8 cellular contexts compared by ENCODE assay signal in genomic region chr17:60678118-60678444, GRCh38. TPM values are rescaled to one million over a fixed set of nuclear protein-coding genes. Genes with fewer than 3 reads are reported as not detected.
DNase-seq lines count a peak whose midpoint lies in the region; ATAC-seq, FAIRE-seq and TF ChIP-seq lines count a peak whose summit lies in the region.

No MANE protein-coding gene starts in this region.

- FAIRE-seq in H54 (lab: Jason Lieb, UNC), result no peak

- H3K9me3 ChIP-seq in SU-DHL-6 (ENCODE audit: insufficient read depth, low read length) (0 out of 2 replicates have a peak, but pooled peaks cover 4% of the 10 kb centered on the region), skeletal muscle satellite cell (replicated peaks; ENCODE audit: low read length) (no peaks in the 10 kb centered on the region)

- TF ChIP-seq CTCF in SU-DHL-6 (IDR thresholded peaks at IDR 0.05; ENCODE audit: insufficient read depth, low read length, poor library complexity, severe bottlenecking) (no peak), fibroblast of villous mesenchyme (IDR thresholded peaks at IDR 0.05; ENCODE audit: insufficient read depth, low read depth, low read length) (no peak)

- no peaks in the 10 kb centered on the region for H3K9me2 ChIP-seq in SU-DHL-6 (replicated peaks; ENCODE audit: insufficient read depth, low read length)

- H3K4me2 ChIP-seq in SU-DHL-6 (ENCODE audit: low read depth, low read length, poor library complexity, severe bottlenecking) (peak overlapping the region; percentile 78), skeletal muscle satellite cell (ENCODE audit: low read length) (peak overlapping the region; percentile 85)

- peak overlapping the region; percentile 73 for H3K4me3 ChIP-seq in SU-DHL-6 (ENCODE audit: insufficient read depth, low read length, poor library complexity, severe bottlenecking)
- peak overlapping the region; percentile 73 for H3K4me3 ChIP-seq in fibroblast of villous mesenchyme (ENCODE audit: low read depth, low read length)
- peak overlapping the region; percentile 83 for H3K4me3 ChIP-seq in skeletal muscle satellite cell (ENCODE audit: low read length)

- H3K27ac ChIP-seq in SU-DHL-6 (ENCODE audit: low read depth, low read length), result no peak overlapping the region

- no peak for ATAC-seq in GM19455 (IDR thresholded peaks at IDR 0.05; ENCODE audit: unreplicated experiment)

- DNase-seq in H54 (ENCODE audit: insufficient read length, low spot score) (peak; percentile 36), fibroblast of villous mesenchyme (ENCODE audit: low read depth) (no peak), midbrain (lab: John Stamatoyannopoulos, UW) (no peak), GM19240 (ENCODE audit: insufficient read length, low spot score) (no peak)
- DNase-seq in stimulated activated CD4-positive, alpha-beta T cell treated with anti-CD3 and anti-CD28 coated beads, Interleukin-4, amount 100 ng/mL, for 4 hours, result no peak

- H3K27me3 ChIP-seq in SU-DHL-6 (ENCODE audit: low read length) (no peaks in the 10 kb centered on the region), skeletal muscle satellite cell (ENCODE audit: control insufficient read depth, insufficient read depth, low read length) (no peaks in the 10 kb centered on the region)

- no peaks in the 10 kb centered on the region for H4K20me1 ChIP-seq in SU-DHL-6 (ENCODE audit: low read depth, low read length)

- TF ChIP-seq POLR2A in H54 (IDR thresholded peaks at IDR 0.05; ENCODE audit: low read depth, low read length), result no peak

- no peaks in the 10 kb centered on the region for H3K36me3 ChIP-seq in SU-DHL-6 (ENCODE audit: low read length)
- H3K36me3 ChIP-seq in skeletal muscle satellite cell (ENCODE audit: insufficient read depth, low read length), result no peaks in the 10 kb centered on the region

- no peaks in the 10 kb centered on the region for H3F3A ChIP-seq in SU-DHL-6 (ENCODE audit: insufficient read depth)

- peaks cover 4% of the 10 kb centered on the region for H3K4me1 ChIP-seq in skeletal muscle satellite cell (ENCODE audit: control insufficient read depth, insufficient read depth, low read length)

- H3K9ac ChIP-seq in SU-DHL-6 (ENCODE audit: low read length), result peak overlapping the region; percentile 77
- peak overlapping the region; percentile 82 for H3K9ac ChIP-seq in skeletal muscle satellite cell (ENCODE audit: low read depth, low read length)

- H2AFZ ChIP-seq in SU-DHL-6 (ENCODE audit: low read depth, low read length, severe bottlenecking), result peak overlapping the region; percentile 66

- no peaks in the 10 kb centered on the region for H3K79me2 ChIP-seq in SU-DHL-6 (ENCODE audit: insufficient read depth, low read length)

RNA-seq across cellular contexts. Expression of gene BCAS3, which starts 0.4 kb away (rescaled TPM):
- total RNA-seq in fibroblast of villous mesenchyme, result 21.3 and 23.7 TPM in 2 replicates
- total RNA-seq in skeletal muscle satellite cell (2012; rRNA removed), result 7.1 and 9.2 TPM in 2 replicates
